In genomic region chr13:27118428-27119054, GRCh38 we compare ENCODE assay signal across 14 cellular contexts. TPM values are rescaled to one million over a fixed set of nuclear protein-coding genes. Genes with fewer than 3 reads are reported as not detected.
DNase-seq lines count a peak whose midpoint lies in the region; ATAC-seq and TF ChIP-seq lines count a peak whose summit lies in the region.
"Had no signal": no experiment of that assay in that cellular context is flagged by ENCODE, and none has a peak within 500 bp of the region (broad histone marks: within the 10 kb centered on the region; RNA-seq: fewer than 3 reads in every experiment).

No MANE protein-coding gene starts in this region.

- no peak overlapping the region for H2BK120ac ChIP-seq in IMR-90 (ENCODE audit: low read depth, low read length)

- TF ChIP-seq RAD21 in IMR-90 (IDR thresholded peaks at IDR 0.05; ENCODE audit: low read length): no peak

- peaks cover 8 to 15% of the 10 kb centered on the region in 2 donors for H3K9me3 Mint-ChIP-seq in activated naive CD4-positive, alpha-beta T cell treated with anti-CD3 and anti-CD28 coated beads, Interleukin-2, amount 50 U/mL, for 72 hours
- H3K9me3 Mint-ChIP-seq in glutamatergic neuron (ENCODE audit: unreplicated experiment): peaks cover 5% of the 10 kb centered on the region

- no peak overlapping the region for H3K18ac ChIP-seq in IMR-90 (ENCODE audit: low read depth, low read length)

- H3K23ac ChIP-seq in IMR-90 (ENCODE audit: low read depth, low read length): no peak overlapping the region

- H2AK9ac ChIP-seq in IMR-90 (replicated peaks; ENCODE audit: low read depth, low read length, poor library complexity): no peak overlapping the region

- peaks cover 25% of the 10 kb centered on the region for H3K9me1 ChIP-seq in IMR-90 (ENCODE audit: insufficient read depth, low read length)

- peaks cover 30% of the 10 kb centered on the region for H3K4me1 Mint-ChIP-seq in glutamatergic neuron (ENCODE audit: low read depth, unreplicated experiment)

- peak overlapping the region; percentile 15 for H3K4me3 Mint-ChIP-seq in glutamatergic neuron (ENCODE audit: unreplicated experiment)
- H3K4me3 Mint-ChIP-seq: B cell; CD4-positive, alpha-beta T cell had no signal

- H3K36me3 Mint-ChIP-seq in activated naive CD4-positive, alpha-beta T cell treated with anti-CD3 and anti-CD28 coated beads, Interleukin-2, amount 50 U/mL, for 72 hours: peaks cover 30 to 63% of the 10 kb centered on the region in 2 donors
- peaks cover 12% of the 10 kb centered on the region for H3K36me3 Mint-ChIP-seq in glutamatergic neuron (ENCODE audit: unreplicated experiment)

- no peak overlapping the region for H3K14ac ChIP-seq in IMR-90 (replicated peaks; ENCODE audit: low read depth, low read length)

- no CpG with 5 or more reads among the region's 3 CpGs for WGBS in IMR-90 (ENCODE audit: extremely low coverage in 2 of 2, insufficient read length in 1 of 2), 2 experiments

- H3K27ac Mint-ChIP-seq in activated naive CD4-positive, alpha-beta T cell treated with anti-CD3 and anti-CD28 coated beads, Interleukin-2, amount 50 U/mL, for 72 hours: peak overlapping the region; percentile 13 to 53
- peak overlapping the region; percentile 19 for H3K27ac Mint-ChIP-seq in glutamatergic neuron (ENCODE audit: unreplicated experiment)
- H3K27ac Mint-ChIP-seq: B cell; CD4-positive, alpha-beta T cell had no signal

- TF ChIP-seq POLR2A in IMR-90 (IDR thresholded peaks at IDR 0.05; ENCODE audit: low read depth, low read length): no peak

- H3K9me3 ChIP-seq in IMR-90 (ENCODE audit: control insufficient read depth, insufficient read depth, low read length): no peaks in the 10 kb centered on the region

- no peak overlapping the region for H3K56ac ChIP-seq in IMR-90 (ENCODE audit: extremely low read depth, insufficient read depth, low read length)

- H3K9ac ChIP-seq in IMR-90 (ENCODE audit: low read depth, low read length): no peak overlapping the region

- H3K36me3 ChIP-seq in IMR-90 (ENCODE audit: control insufficient read depth, insufficient read depth, low read length): peaks cover 3% of the 10 kb centered on the region

- POLR2A ChIA-PET in IMR-90 (lab: Charles Lee; ENCODE audit: unreplicated experiment): no interaction called here

- H3K27ac ChIP-seq in IMR-90 (ENCODE audit: insufficient read depth, low read length): no peak overlapping the region
- H3K27ac ChIP-seq: RWPE1 had no signal

- no TSS peak for BruUV-seq in IMR-90 (replicated peaks; lab: Mats Ljungman, UMichigan)

- no peak overlapping the region for H2AFZ ChIP-seq in IMR-90 (replicated peaks; ENCODE audit: low read length, poor library complexity)

- DNase-seq in activated naive CD4-positive, alpha-beta T cell treated with anti-CD3 and anti-CD28 coated beads, Interleukin-2, amount 50 U/mL, for 72 hours (ENCODE audit: low spot score in 2 of 2): no peak
- DNase-seq in activated naive CD4-positive, alpha-beta T cell treated with anti-CD3 and anti-CD28 coated beads, Interleukin-2, amount 50 U/mL, for 16 hours: no peak
- DNase-seq in IMR-90: no peak
- DNase-seq in glutamatergic neuron: no peak
- no peak for DNase-seq in cerebellar cortex (ENCODE audit: low spot score)
- no peak for DNase-seq in mesenteric fat pad (ENCODE audit: low spot score)
- DNase-seq in activated T-cell treated with anti-CD3 and anti-CD28 coated beads, Interleukin-2, amount 50 U/mL, for 48 hours: no peak
- DNase-seq: Calu3; CD4-positive, alpha-beta T cell; NCI-H2029; NCI-H526 treated with DMSO at 0.1 percent for 48 hours had no signal

- TF ChIP-seq CTCF in IMR-90 (conservative IDR thresholded peaks at IDR 0.05; ENCODE audit: low read depth, low read length) (no peak), glutamatergic neuron (IDR thresholded peaks at IDR 0.05; ENCODE audit: partially characterized antibody, unreplicated experiment) (no peak)

- CTCF ChIA-PET in IMR-90 (lab: Yijun Ruan, JAX): no interaction called here

- dilution Hi-C loops in IMR-90 (cut with HindIII; ENCODE audit: low sequenced_read_pairs, unreplicated experiment): no loop called here

- intact Hi-C loops in IMR-90 (cut with micrococcal nuclease): no loop called here

- ATAC-seq in activated naive CD4-positive, alpha-beta T cell treated with anti-CD3 and anti-CD28 coated beads, Interleukin-2, amount 50 U/mL, for 72 hours: peak in 1 of 2 donors; percentile 46
- no peak for ATAC-seq in IMR-90 (ENCODE audit: low read depth)
- ATAC-seq: HCT116 had no signal

- no peak overlapping the region for H2BK15ac ChIP-seq in IMR-90 (ENCODE audit: low read depth, low read length)

- no peak overlapping the region for H3K4me2 ChIP-seq in IMR-90 (ENCODE audit: low read depth, low read length)

- H4K8ac ChIP-seq in IMR-90 (ENCODE audit: low read depth in 2 of 2, low read length in 2 of 2): no peak overlapping the region

- H2AK5ac ChIP-seq in IMR-90 (ENCODE audit: low read depth, low read length): peak overlapping the region; percentile 2; the same call in 1 of the 2 replicates

- H3K4me1 ChIP-seq in IMR-90 (ENCODE audit: control insufficient read depth, insufficient read depth, low read length): peaks cover 14% of the 10 kb centered on the region

- peaks cover 36 to 66% of the 10 kb centered on the region in 2 experiments for H3K79me1 ChIP-seq in IMR-90 (ENCODE audit: low read depth in 1 of 2, low read length in 2 of 2)

- H3K27me3 Mint-ChIP-seq in glutamatergic neuron (ENCODE audit: unreplicated experiment): peaks cover 4% of the 10 kb centered on the region
- H3K27me3 Mint-ChIP-seq: B cell; CD4-positive, alpha-beta T cell had no signal

- no peak overlapping the region for H3K4me3 ChIP-seq in IMR-90 (ENCODE audit: insufficient read depth, low read depth, low read length)

- H2BK20ac ChIP-seq in IMR-90 (ENCODE audit: low read depth, low read length): no peak overlapping the region

- H3K4ac ChIP-seq in IMR-90 (ENCODE audit: low read depth, low read length): no peak overlapping the region

- no peak overlapping the region for H4K5ac ChIP-seq in IMR-90 (ENCODE audit: low read depth, low read length)

- H3K27me3 ChIP-seq in IMR-90 (ENCODE audit: control insufficient read depth, insufficient read depth, low read length): no peaks in the 10 kb centered on the region

- in situ Hi-C loops in IMR-90 (cut with MboI; ENCODE audit: low sequenced_read_pairs): no loop called here

- H4K20me1 ChIP-seq in IMR-90 (ENCODE audit: insufficient read depth, low read length): peaks cover 39% of the 10 kb centered on the region

- H2BK5ac ChIP-seq in IMR-90 (ENCODE audit: low read depth, low read length, poor library complexity, severe bottlenecking): no peak overlapping the region

- H4K91ac ChIP-seq in IMR-90 (ENCODE audit: insufficient read depth, low read depth, low read length): no peak overlapping the region

TF ChIP-seq in IMR-90, 13 proteins besides CTCF, POLR2A, EP300 and RAD21:
- no peak for TF ChIP-seq CEBPB (IDR thresholded peaks at IDR 0.05; ENCODE audit: low read depth, low read length)
- TF ChIP-seq, protein P1, sequence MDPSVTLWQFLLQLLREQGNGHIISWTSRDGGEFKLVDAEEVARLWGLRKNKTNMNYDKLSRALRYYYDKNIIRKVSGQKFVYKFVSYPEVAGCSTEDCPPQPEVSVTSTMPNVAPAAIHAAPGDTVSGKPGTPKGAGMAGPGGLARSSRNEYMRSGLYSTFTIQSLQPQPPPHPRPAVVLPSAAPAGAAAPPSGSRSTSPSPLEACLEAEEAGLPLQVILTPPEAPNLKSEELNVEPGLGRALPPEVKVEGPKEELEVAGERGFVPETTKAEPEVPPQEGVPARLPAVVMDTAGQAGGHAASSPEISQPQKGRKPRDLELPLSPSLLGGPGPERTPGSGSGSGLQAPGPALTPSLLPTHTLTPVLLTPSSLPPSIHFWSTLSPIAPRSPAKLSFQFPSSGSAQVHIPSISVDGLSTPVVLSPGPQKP (IDR thresholded peaks at IDR 0.05; ENCODE audit: borderline replicate concordance, low read depth, low read length): no peak
- TF ChIP-seq USF2 (IDR thresholded peaks at IDR 0.05; ENCODE audit: low read depth, low read length): no peak
- TF ChIP-seq SMC3 (IDR thresholded peaks at IDR 0.05; ENCODE audit: low read depth, low read length): no peak

RNA-seq across cellular contexts. Expression of gene USP12, which starts 53.1 kb away (rescaled TPM):
- total RNA-seq in activated naive CD4-positive, alpha-beta T cell treated with anti-CD3 and anti-CD28 coated beads, Interleukin-2, amount 50 U/mL, for 72 hours: 10 to 100 TPM; 34.8 to 35.6 TPM
- total RNA-seq in IMR-90 (2012; rRNA removed) (16.5 and 27.2 TPM in 2 replicates), glutamatergic neuron (ENCODE audit: unreplicated experiment) (24.9 TPM), mesenteric fat pad (25.2 TPM)
- polyA plus RNA-seq in IMR-90 (2012; rRNA removed): 7.8 and 11.8 TPM in 2 replicates
- polyA plus RNA-seq in IMR-90 (2012; cell fraction: cytosol; rRNA removed): 1.1 and 4.1 TPM in 2 replicates
- 0.81 and 8.1 TPM in 2 replicates for polyA plus RNA-seq in IMR-90 (2012; cell fraction: nucleus; rRNA removed; ENCODE audit: low replicate concordance)
